In genomic region chr7:129553861-129554530, GRCh38 we compare ENCODE assay signal across 2 cellular contexts.
TF ChIP-seq lines count a peak whose summit lies in the region.

No MANE protein-coding gene starts in this region.

TF ChIP-seq in HepG2, 621 proteins besides CTCF, POLR2A, EP300 and RAD21:
- TF ChIP-seq ZNF564 (CRISPR knock-in tag; IDR thresholded peaks at IDR 0.05) = no peak
- TF ChIP-seq LCORL (IDR thresholded peaks at IDR 0.05) = peak; percentile 82
- TF ChIP-seq LCORL (CRISPR knock-in tag; IDR thresholded peaks at IDR 0.05) = no peak
- no peak for TF ChIP-seq STAT6 (CRISPR knock-in tag; IDR thresholded peaks at IDR 0.05; ENCODE audit: borderline replicate concordance)

TF ChIP-seq in K562, 482 proteins besides CTCF, POLR2A, EP300 and RAD21:
- peak; percentile 92 for TF ChIP-seq ZBTB40 (IDR thresholded peaks at IDR 0.05)
- TF ChIP-seq ZBTB40 (CRISPR knock-in tag; IDR thresholded peaks at IDR 0.05) = peak; percentile 65
- TF ChIP-seq NFIC (IDR thresholded peaks at IDR 0.05) = peak; percentile 99
- TF ChIP-seq KLF16 (IDR thresholded peaks at IDR 0.05) = no peak
- TF ChIP-seq CBFA2T2 (conservative IDR thresholded peaks at IDR 0.05) = 0 out of 2 replicates have a peak, but pooled peaks have one; percentile 9
- TF ChIP-seq RAD51 (IDR thresholded peaks at IDR 0.05; ENCODE audit: borderline replicate concordance, low read depth) = peak; percentile 20; the same call in 1 of the 2 replicates
- no peak for TF ChIP-seq CCNT2 (IDR thresholded peaks at IDR 0.05; ENCODE audit: borderline replicate concordance, extremely low read depth, insufficient read length, low read depth, low read length)
- TF ChIP-seq USF2 (CRISPR knock-in tag; IDR thresholded peaks at IDR 0.05) = peak; percentile 35
- TF ChIP-seq NR2C2 (CRISPR knock-in tag; IDR thresholded peaks at IDR 0.05) = no peak
- TF ChIP-seq NR2C2 (tag; IDR thresholded peaks at IDR 0.05) = no peak
- TF ChIP-seq NRF1 (conservative IDR thresholded peaks at IDR 0.05 in 1 of 2, IDR thresholded peaks at IDR 0.05 in 1 of 2) = peak in 1 of 2 experiments; percentile 34; a peak in 1 of 4 replicates
- no peak for TF ChIP-seq RERE (CRISPR knock-in tag; IDR thresholded peaks at IDR 0.05; ENCODE audit: borderline replicate concordance)
- TF ChIP-seq ZBTB2 (IDR thresholded peaks at IDR 0.05) = no peak
- TF ChIP-seq NR4A1 (CRISPR knock-in tag; IDR thresholded peaks at IDR 0.05) = no peak
- TF ChIP-seq NR4A1 (tag; IDR thresholded peaks at IDR 0.05) = no peak
- TF ChIP-seq MYBL2 (IDR thresholded peaks at IDR 0.05; ENCODE audit: low read depth) = no peak
- TF ChIP-seq MYBL2 (CRISPR knock-in tag; IDR thresholded peaks at IDR 0.05; ENCODE audit: borderline replicate concordance) = no peak
- peak; percentile 95 for TF ChIP-seq NFIX (CRISPR knock-in tag; IDR thresholded peaks at IDR 0.05; ENCODE audit: low read depth)
- TF ChIP-seq USF1 (CRISPR knock-in tag; IDR thresholded peaks at IDR 0.05) = peak; percentile 47; the same call in 1 of the 2 replicates
- TF ChIP-seq ZNF384 (IDR thresholded peaks at IDR 0.05; ENCODE audit: low read depth, low read length) = peak; percentile 55; the same call in 1 of the 2 replicates
- TF ChIP-seq RBM17 (IDR thresholded peaks at IDR 0.05; ENCODE audit: borderline replicate concordance, low read depth, low read length) = no peak
- TF ChIP-seq IRF1 (CRISPR knock-in tag; IDR thresholded peaks at IDR 0.05; ENCODE audit: borderline replicate concordance) = no peak
TF ChIP-seq in K562: peak in this region for 9.
